Comparison of ENCODE assay signal across 24 cellular contexts in the genomic region with DNA sequence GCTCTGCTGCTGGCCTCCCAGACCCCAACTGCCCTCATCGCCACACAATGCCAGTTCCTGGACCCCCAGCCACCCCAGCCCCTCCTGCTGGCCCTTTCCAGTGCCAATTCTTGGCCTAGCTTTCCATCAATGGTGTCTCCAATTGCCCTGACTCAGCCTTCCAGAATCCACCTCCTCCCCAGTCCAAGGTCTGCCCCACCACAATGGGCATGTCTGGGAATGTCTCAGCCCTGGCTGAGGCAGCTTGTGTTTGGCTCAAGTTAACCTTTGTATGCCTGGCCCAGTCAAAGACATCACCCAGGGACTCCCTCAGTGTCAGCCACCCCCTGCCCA. TPM values are rescaled to one million over a fixed set of nuclear protein-coding genes. Genes with fewer than 3 reads are reported as not detected.
DNase-seq lines count a peak whose midpoint lies in the region; ATAC-seq, FAIRE-seq and TF ChIP-seq lines count a peak whose summit lies in the region.
"Had no signal": no experiment of that assay in that cellular context is flagged by ENCODE, and none has a peak within 500 bp of the region (broad histone marks: within the 10 kb centered on the region; RNA-seq: fewer than 3 reads in every experiment).

No MANE protein-coding gene starts in this region.

- H3K27ac ChIP-seq in trophoblast cell (ENCODE audit: low read depth, low read length) = no peak overlapping the region
- H3K27ac ChIP-seq: SK-N-MC, spleen, uterus, VCaP had no signal

- peaks cover 10 to 14% of the 10 kb centered on the region in 2 experiments for H3K4me1 ChIP-seq in trophoblast cell (ENCODE audit: control insufficient read depth in 1 of 2, insufficient read depth in 2 of 2, low read length in 2 of 2)
- H3K4me1 ChIP-seq: HAP-1, uterus had no signal

- no peak overlapping the region for H3K18ac ChIP-seq in trophoblast cell (ENCODE audit: low read length)

- no CpG with 5 or more reads among the region's 1 CpG for WGBS in trophoblast cell (ENCODE audit: extremely low coverage, insufficient coverage, insufficient read length)

- DNase-seq in GM04503 (ENCODE audit: low read depth) (peak; percentile 46), fibroblast of the aortic adventitia (ENCODE audit: low read depth) (peak; percentile 51), trophoblast cell (no peak), DMS 273 (lab: John Stamatoyannopoulos, UW; ENCODE audit: unreplicated experiment) (no peak), GM12892 (ENCODE audit: insufficient read length) (no peak), globus pallidus (ENCODE audit: low spot score) (no peak)
- no peak for DNase-seq in stimulated activated naive CD8-positive, alpha-beta T cell treated with anti-CD3 and anti-CD28 coated beads, Interleukin-15, amount 100 ng/mL, for 72 hours
- DNase-seq: activated CD8-positive, alpha-beta T cell treated with anti-CD3 and anti-CD28 coated beads, Interleukin-2, amount 10 ng/mL, durations not matched to agents 7 days and 5 days; dorsolateral prefrontal cortex; KBM-7; midbrain; NCI-H1436 treated with DMSO at 0.1 percent for 48 hours; NCI-H446; spleen; stimulated activated naive CD4-positive, alpha-beta T cell treated with Interleukin-2 at 50 U/mL for 16 hours; uterus had no signal

- H3K79me1 ChIP-seq in trophoblast cell (ENCODE audit: low read length) = peaks cover 8% of the 10 kb centered on the region

- H3K36me3 ChIP-seq in trophoblast cell (ENCODE audit: control insufficient read depth in 1 of 2, insufficient read depth in 2 of 2, low read length in 2 of 2) = peaks cover 45 to 60% of the 10 kb centered on the region in 2 experiments
- H3K36me3 ChIP-seq: HAP-1, uterus had no signal

- no peak overlapping the region for H2BK120ac ChIP-seq in trophoblast cell (ENCODE audit: insufficient read depth, low read length, poor library complexity)

- no peak overlapping the region for H2AK5ac ChIP-seq in trophoblast cell (ENCODE audit: low read length)

- peaks cover 6% of the 10 kb centered on the region for H3K9me3 ChIP-seq in trophoblast cell (ENCODE audit: insufficient read depth, low read depth, low read length)
- H3K9me3 ChIP-seq: HAP-1, spleen, uterus had no signal

- H3K4me3 Mint-ChIP-seq in stimulated activated naive CD8-positive, alpha-beta T cell treated with anti-CD3 and anti-CD28 coated beads, Interleukin-15, amount 100 ng/mL, for 72 hours = no peak overlapping the region
- H3K4me3 Mint-ChIP-seq: activated CD8-positive, alpha-beta T cell treated with anti-CD3 and anti-CD28 coated beads, Interleukin-2, amount 10 ng/mL, durations not matched to agents 7 days and 5 days; activated T-helper 17 cell treated with anti-CD3 and anti-CD28 coated beads, Interleukin-2, amount 50 U/mL, for 72 hours had no signal

- H2AFZ ChIP-seq in trophoblast cell (ENCODE audit: insufficient read depth, low read length, poor library complexity) = no peak overlapping the region

- no peak overlapping the region for H2BK5ac ChIP-seq in trophoblast cell (ENCODE audit: low read depth, low read length, poor library complexity)

- no peaks in the 10 kb centered on the region for H3K9me3 Mint-ChIP-seq in stimulated activated naive CD8-positive, alpha-beta T cell treated with anti-CD3 and anti-CD28 coated beads, Interleukin-15, amount 100 ng/mL, for 72 hours
- H3K9me3 Mint-ChIP-seq: activated T-helper 17 cell treated with anti-CD3 and anti-CD28 coated beads, Interleukin-2, amount 50 U/mL, for 72 hours had no signal

- no peak overlapping the region for H3K14ac ChIP-seq in trophoblast cell (ENCODE audit: low read length)

- no peaks in the 10 kb centered on the region for H3K4me1 Mint-ChIP-seq in stimulated activated naive CD8-positive, alpha-beta T cell treated with anti-CD3 and anti-CD28 coated beads, Interleukin-15, amount 100 ng/mL, for 72 hours
- H3K4me1 Mint-ChIP-seq: activated T-helper 17 cell treated with anti-CD3 and anti-CD28 coated beads, Interleukin-2, amount 50 U/mL, for 72 hours had no signal

- peaks cover 2% of the 10 kb centered on the region for H3K79me2 ChIP-seq in trophoblast cell (ENCODE audit: control insufficient read depth, insufficient read depth, low read length, poor library complexity)

- no peak for FAIRE-seq in GM12892 (lab: Jason Lieb, UNC)

- no peaks in the 10 kb centered on the region for H3K27me3 Mint-ChIP-seq in stimulated activated naive CD8-positive, alpha-beta T cell treated with anti-CD3 and anti-CD28 coated beads, Interleukin-15, amount 100 ng/mL, for 72 hours
- H3K27me3 Mint-ChIP-seq: activated T-helper 17 cell treated with anti-CD3 and anti-CD28 coated beads, Interleukin-2, amount 50 U/mL, for 72 hours had no signal

- H4K8ac ChIP-seq in trophoblast cell (ENCODE audit: low read depth, low read length) = no peak overlapping the region

- H3K4me2 ChIP-seq in trophoblast cell (ENCODE audit: low read length) = no peak overlapping the region

- no peak overlapping the region for H3K23ac ChIP-seq in trophoblast cell (ENCODE audit: low read length)

- no peak for TF ChIP-seq CTCF in fibroblast of the aortic adventitia (IDR thresholded peaks at IDR 0.05; ENCODE audit: insufficient read depth, low read length)

- ATAC-seq in SK-N-SH treated with all-trans-retinoic acid at 6 μM for 48 hours = peak; percentile 64
- ATAC-seq in stimulated activated naive CD8-positive, alpha-beta T cell treated with anti-CD3 and anti-CD28 coated beads, Interleukin-15, amount 100 ng/mL, for 72 hours = no peak
- ATAC-seq: activated CD8-positive, alpha-beta T cell treated with anti-CD3 and anti-CD28 coated beads, Interleukin-2, amount 10 ng/mL, durations not matched to agents 7 days and 5 days; activated T-helper 17 cell treated with anti-CD3 and anti-CD28 coated beads, Interleukin-2, amount 50 U/mL, for 72 hours had no signal

- no peak overlapping the region for H3K9ac ChIP-seq in trophoblast cell (ENCODE audit: low read length)

- H3K4me3 ChIP-seq in fibroblast of the aortic adventitia (ENCODE audit: low read depth, low read length) (no peak overlapping the region), trophoblast cell (ENCODE audit: low read depth, low read length) (no peak overlapping the region)
- H3K4me3 ChIP-seq: dorsolateral prefrontal cortex, HAP-1, SK-N-MC, spleen, uterus had no signal

- no peak for TF ChIP-seq POLR2A in GM12892 (IDR thresholded peaks at IDR 0.05; ENCODE audit: low read depth, low read length)

- peak overlapping the region; percentile 74 for H4K91ac ChIP-seq in trophoblast cell (ENCODE audit: low read depth, low read length)

- no peak overlapping the region for H3K27ac Mint-ChIP-seq in stimulated activated naive CD8-positive, alpha-beta T cell treated with anti-CD3 and anti-CD28 coated beads, Interleukin-15, amount 100 ng/mL, for 72 hours
- H3K27ac Mint-ChIP-seq: activated CD8-positive, alpha-beta T cell treated with anti-CD3 and anti-CD28 coated beads, Interleukin-2, amount 10 ng/mL, durations not matched to agents 7 days and 5 days; activated T-helper 17 cell treated with anti-CD3 and anti-CD28 coated beads, Interleukin-2, amount 50 U/mL, for 72 hours had no signal

- no peak overlapping the region for H4K12ac ChIP-seq in trophoblast cell (ENCODE audit: low read depth, low read length)

- H3K27me3 ChIP-seq in trophoblast cell (ENCODE audit: insufficient read depth, low read length) = no peaks in the 10 kb centered on the region
- H3K27me3 ChIP-seq: dorsolateral prefrontal cortex, spleen, uterus had no signal

- no peak overlapping the region for H3K4ac ChIP-seq in trophoblast cell (ENCODE audit: low read depth, low read length)

- no peak overlapping the region for H2BK12ac ChIP-seq in trophoblast cell (ENCODE audit: low read length)

TF ChIP-seq in SK-N-SH treated with all-trans-retinoic acid at 6 μM for 48 hours, 23 proteins besides CTCF, POLR2A, EP300 and RAD21:
- TF ChIP-seq ZFP3 (CRISPR knock-in tag; IDR thresholded peaks at IDR 0.05) = no peak
- no peak for TF ChIP-seq CSDC2 (CRISPR knock-in tag; IDR thresholded peaks at IDR 0.05)
- no peak for TF ChIP-seq RARB (CRISPR knock-in tag; IDR thresholded peaks at IDR 0.05)
- no peak for TF ChIP-seq BACH2 (CRISPR knock-in tag; IDR thresholded peaks at IDR 0.05; ENCODE audit: borderline replicate concordance)

RNA-seq across cellular contexts. Expression of gene ALDH4A1, which starts 16.4 kb away (rescaled TPM):
- total RNA-seq in fibroblast of the aortic adventitia (ENCODE audit: low replicate concordance) = 7.8 and 9.5 TPM in 2 replicates
- polyA plus RNA-seq in trophoblast cell (2013) = 34.2 and 35.7 TPM in 2 replicates
- 2.8 TPM for polyA plus RNA-seq in GM12892 (2012; ENCODE audit: missing spikeins)

RNA-seq across cellular contexts. Expression of gene TAS1R2, which starts 26.5 kb away (rescaled TPM):
- not detected in 2 replicates for total RNA-seq in fibroblast of the aortic adventitia (ENCODE audit: low replicate concordance)
- polyA plus RNA-seq in trophoblast cell (2013) = 0.01 TPM in 1 of 2 replicates, not detected in the other
- not detected for polyA plus RNA-seq in GM12892 (2012; ENCODE audit: missing spikeins)
- total RNA-seq: activated CD8-positive, alpha-beta T cell treated with anti-CD3 and anti-CD28 coated beads, Interleukin-2, amount 10 ng/mL, durations not matched to agents 7 days and 5 days; activated T-helper 17 cell treated with anti-CD3 and anti-CD28 coated beads, Interleukin-2, amount 50 U/mL, for 72 hours; dorsolateral prefrontal cortex; fibroblast of villous mesenchyme; omental fat pad; spleen had no signal
- polyA plus RNA-seq: BJ, spleen had no signal

Comparison
In these comparisons a context has a peak if more than half of its experiments do, and no peak if none do; other contexts are left out.
1. DNase-seq: peak in GM04503 (single experiment) and fibroblast of the aortic adventitia (single experiment); none in trophoblast cell (0 of 2), DMS 273 (single experiment), GM12892 (single experiment), stimulated activated naive CD8-positive, alpha-beta T cell treated with anti-CD3 and anti-CD28 coated beads, Interleukin-15, amount 100 ng/mL, for 72 hours (0 of 2) and globus pallidus (single experiment).